ENCODE assay signal across 33 cellular contexts in the genomic region with DNA sequence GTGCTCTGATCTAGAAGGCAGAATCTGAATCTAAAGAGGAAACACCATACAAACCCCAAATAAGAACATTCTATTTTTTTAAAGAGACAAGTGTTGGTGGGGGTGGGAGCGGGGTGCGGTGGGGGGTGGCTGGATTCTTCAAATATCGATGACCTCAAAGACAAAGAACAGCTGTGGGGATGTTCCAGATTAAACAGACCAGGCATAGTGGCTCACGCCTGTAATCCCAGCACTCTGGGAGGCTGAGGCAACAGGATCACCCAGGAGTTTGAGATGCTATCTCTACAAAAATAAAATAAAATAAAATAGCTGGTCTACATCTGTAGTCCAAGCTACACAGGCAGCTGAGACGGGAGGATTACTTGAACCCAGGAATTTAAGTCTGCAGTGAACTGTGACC. TPM values are rescaled to one million over a fixed set of nuclear protein-coding genes. Genes with fewer than 3 reads are reported as not detected.
"Had no signal": no experiment of that assay in that cellular context is flagged by ENCODE, and none has a peak within 500 bp of the region (broad histone marks: within the 10 kb centered on the region; RNA-seq: fewer than 3 reads in every experiment).

No MANE protein-coding gene starts in this region.

- DNase-seq: cortex of kidney; effector CD8-positive, alpha-beta T cell; effector memory CD8-positive, alpha-beta T cell; endodermal cell; erythroblast; esophagus squamous epithelium; foreskin fibroblast; foreskin melanocyte; gastrocnemius medialis; glutamatergic neuron; head of caudate nucleus; heart right ventricle; hippocampal formation; left cardiac atrium; left lung; left ventricle myocardium superior; lower lobe of right lung; mesenchymal stem cell; mucosa of descending colon; naive B cell; naive thymus-derived CD8-positive, alpha-beta T cell had no signal

- H3K27me3 ChIP-seq: esophagus squamous epithelium, gastrocnemius medialis, heart right ventricle, left lung had no signal

- H3K4me3 Mint-ChIP-seq: dendritic cell treated with granulocyte-macrophage colony-stimulating factor and Interleukin-4, amounts not matched to agents 40 ng/mL and 50 ng/mL, for 4 days; effector memory CD8-positive, alpha-beta T cell; endodermal cell; mesothelial cell of epicardium; naive thymus-derived CD8-positive, alpha-beta T cell had no signal

- H3K9me3 Mint-ChIP-seq: dendritic cell treated with granulocyte-macrophage colony-stimulating factor and Interleukin-4, amounts not matched to agents 40 ng/mL and 50 ng/mL, for 4 days; effector memory CD8-positive, alpha-beta T cell; endodermal cell; mesothelial cell of epicardium; naive thymus-derived CD8-positive, alpha-beta T cell had no signal

- FAIRE-seq: colon, endometrium, islet of Langerhans, keratinocyte had no signal

- H3K4me3 ChIP-seq: esophagus squamous epithelium, gastrocnemius medialis, heart right ventricle, left lung, lower lobe of right lung, mucosa of descending colon had no signal

- H3K9me3 ChIP-seq: esophagus squamous epithelium, gastrocnemius medialis, heart right ventricle, left lung, lower lobe of right lung, mucosa of descending colon had no signal

- H3K36me3 Mint-ChIP-seq: mesothelial cell of epicardium; naive B cell; naive thymus-derived CD8-positive, alpha-beta T cell had no signal

- H3K27ac ChIP-seq: epithelial cell of prostate, esophagus squamous epithelium, gastrocnemius medialis, heart right ventricle, left lung, lower lobe of right lung had no signal

- H3K4me1 Mint-ChIP-seq: mesothelial cell of epicardium; naive B cell; naive thymus-derived CD8-positive, alpha-beta T cell had no signal

- H3K36me3 ChIP-seq: esophagus squamous epithelium, gastrocnemius medialis, heart right ventricle, left lung, lower lobe of right lung had no signal

- H3K27ac Mint-ChIP-seq: dendritic cell treated with granulocyte-macrophage colony-stimulating factor and Interleukin-4, amounts not matched to agents 40 ng/mL and 50 ng/mL, for 4 days; effector memory CD8-positive, alpha-beta T cell; endodermal cell; mesothelial cell of epicardium; naive thymus-derived CD8-positive, alpha-beta T cell had no signal

- H3K4me1 ChIP-seq: esophagus squamous epithelium, gastrocnemius medialis, left lung, lower lobe of right lung had no signal

RNA-seq across cellular contexts. Expression of a gene that starts 5.0 kb away (rescaled TPM):
- total RNA-seq: dermis microvascular lymphatic vessel endothelial cell; esophagus mucosa; glomerular endothelial cell; kidney epithelial cell; left lung; left ventricle myocardium superior; lung microvascular endothelial cell; naive thymus-derived CD8-positive, alpha-beta T cell had no signal
- polyA plus RNA-seq: keratinocyte; naive thymus-derived CD8-positive, alpha-beta T cell had no signal

RNA-seq across cellular contexts. Expression of a gene that starts 34.0 kb away (rescaled TPM):
- total RNA-seq: dermis microvascular lymphatic vessel endothelial cell; glomerular endothelial cell; kidney epithelial cell; lung microvascular endothelial cell; naive thymus-derived CD8-positive, alpha-beta T cell had no signal
- polyA plus RNA-seq: keratinocyte; naive thymus-derived CD8-positive, alpha-beta T cell had no signal

RNA-seq across cellular contexts. Expression of a gene that starts 40.8 kb away (rescaled TPM):
- total RNA-seq: dermis microvascular lymphatic vessel endothelial cell; glomerular endothelial cell; lung microvascular endothelial cell; naive thymus-derived CD8-positive, alpha-beta T cell had no signal
- polyA plus RNA-seq: keratinocyte; naive thymus-derived CD8-positive, alpha-beta T cell had no signal
